Comparison of ENCODE assay signal across 22 cellular contexts in genomic region chr11:78196661-78197091, GRCh38.
"Had no signal": no experiment of that assay in that cellular context is flagged by ENCODE, and none has a peak within 500 bp of the region (broad histone marks: within the 10 kb centered on the region; RNA-seq: fewer than 3 reads in every experiment).

No MANE protein-coding gene starts in this region.

- DNase-seq: cortex of kidney; effector CD8-positive, alpha-beta T cell; foreskin melanocyte; hippocampal formation; kidney glomerular epithelial cell; mesenchymal stem cell; midbrain; nephron progenitor cell; stimulated activated CD4-positive, alpha-beta T cell treated with anti-CD3 and anti-CD28 coated beads, Interleukin-4, amount 100 ng/mL, for 1 hour; stimulated activated CD8-positive, alpha-beta memory T cell treated with anti-CD3 and anti-CD28 coated beads, Interleukin-4, amount 100 ng/mL, for 48 hours; stimulated activated naive B cell treated with anti-CD40 and anti-IgM and Interleukin-4, amounts not matched to agents 10 μg/mL and 1 μg/mL and 100 μg/mL, for 72 hours; stimulated activated naive CD8-positive, alpha-beta T cell treated with anti-CD3 and anti-CD28 coated beads, Interleukin-15, amount 100 ng/mL, for 72 hours; transverse colon had no signal

- H3K27me3 Mint-ChIP-seq: central memory CD8-positive, alpha-beta T cell; stimulated activated naive B cell treated with anti-CD40 and anti-IgM and Interleukin-4, amounts not matched to agents 10 μg/mL and 1 μg/mL and 100 μg/mL, for 72 hours; stimulated activated naive CD8-positive, alpha-beta T cell treated with anti-CD3 and anti-CD28 coated beads, Interleukin-15, amount 100 ng/mL, for 72 hours had no signal

- H3K9me3 ChIP-seq: prostate gland, thoracic aorta, transverse colon had no signal

- H3K27me3 ChIP-seq: dorsolateral prefrontal cortex, transverse colon had no signal

- H3K27ac Mint-ChIP-seq: stimulated activated naive B cell treated with anti-CD40 and anti-IgM and Interleukin-4, amounts not matched to agents 10 μg/mL and 1 μg/mL and 100 μg/mL, for 72 hours; stimulated activated naive CD8-positive, alpha-beta T cell treated with anti-CD3 and anti-CD28 coated beads, Interleukin-15, amount 100 ng/mL, for 72 hours had no signal

- H3K4me3 Mint-ChIP-seq: central memory CD8-positive, alpha-beta T cell; nephron progenitor cell; stimulated activated naive B cell treated with anti-CD40 and anti-IgM and Interleukin-4, amounts not matched to agents 10 μg/mL and 1 μg/mL and 100 μg/mL, for 72 hours; stimulated activated naive CD8-positive, alpha-beta T cell treated with anti-CD3 and anti-CD28 coated beads, Interleukin-15, amount 100 ng/mL, for 72 hours had no signal

- FAIRE-seq: islet of Langerhans had no signal

- H3K27ac ChIP-seq: parathyroid adenoma, prostate gland, thoracic aorta, transverse colon had no signal

- H2AFZ ChIP-seq: parathyroid adenoma had no signal

- H3K36me3 ChIP-seq: transverse colon had no signal

- H3K9ac ChIP-seq: parathyroid adenoma had no signal

- H3K4me3 ChIP-seq: lung, prostate gland, smooth muscle cell, thoracic aorta, transverse colon had no signal

- ATAC-seq: left lobe of liver; stimulated activated naive B cell treated with anti-CD40 and anti-IgM and Interleukin-4, amounts not matched to agents 10 μg/mL and 1 μg/mL and 100 μg/mL, for 72 hours had no signal

- H3K4me2 ChIP-seq: smooth muscle cell had no signal

- H3K4me1 ChIP-seq: prostate gland, transverse colon had no signal

- H3K9me3 Mint-ChIP-seq: central memory CD8-positive, alpha-beta T cell; nephron progenitor cell; stimulated activated naive B cell treated with anti-CD40 and anti-IgM and Interleukin-4, amounts not matched to agents 10 μg/mL and 1 μg/mL and 100 μg/mL, for 72 hours; stimulated activated naive CD8-positive, alpha-beta T cell treated with anti-CD3 and anti-CD28 coated beads, Interleukin-15, amount 100 ng/mL, for 72 hours had no signal
